ENCODE assay signal across 2 cellular contexts in genomic region chr12:32666510-32666909, GRCh38.
TF ChIP-seq lines count a peak whose summit lies in the region.

No MANE protein-coding gene starts in this region.

TF ChIP-seq in GM23338, 12 proteins besides CTCF, POLR2A, EP300 and RAD21:
- TF ChIP-seq ETS1 (IDR thresholded peaks at IDR 0.05) (no peak), EZH2 (IDR thresholded peaks at IDR 0.05; ENCODE audit: low read depth, unreplicated experiment) (no peak), EZH2phosphoT487 (IDR thresholded peaks at IDR 0.05; ENCODE audit: unreplicated experiment) (no peak), ZNF331 (CRISPR knock-in tag; IDR thresholded peaks at IDR 0.05; ENCODE audit: low read depth) (no peak), NANOG (IDR thresholded peaks at IDR 0.05; ENCODE audit: borderline replicate concordance) (no peak), JUNB (IDR thresholded peaks at IDR 0.05; ENCODE audit: unreplicated experiment) (no peak), REST (IDR thresholded peaks at IDR 0.05; ENCODE audit: unreplicated experiment) (no peak), ZNF114 (CRISPR knock-in tag; IDR thresholded peaks at IDR 0.05) (no peak), CREB1 (CRISPR knock-in tag; IDR thresholded peaks at IDR 0.05; ENCODE audit: low read depth) (no peak), ZNF462 (CRISPR knock-in tag; IDR thresholded peaks at IDR 0.05) (no peak), POLR2AphosphoS5 (IDR thresholded peaks at IDR 0.05; ENCODE audit: low read depth) (no peak), STAT1 (IDR thresholded peaks at IDR 0.05; ENCODE audit: unreplicated experiment) (no peak)

TF ChIP-seq in K562, 482 proteins besides CTCF, POLR2A, EP300 and RAD21:
- no peak for TF ChIP-seq HMG20A (CRISPR knock-in tag; conservative IDR thresholded peaks at IDR 0.05)
- TF ChIP-seq CHCHD3 (CRISPR knock-in tag; IDR thresholded peaks at IDR 0.05) = no peak
- TF ChIP-seq CBX3 (IDR thresholded peaks at IDR 0.05; ENCODE audit: borderline replicate concordance in 1 of 2, low read length in 2 of 2) = no peak
- TF ChIP-seq PKNOX1 (IDR thresholded peaks at IDR 0.05) = peak; percentile 62
- no peak for TF ChIP-seq KLF13 (tag; IDR thresholded peaks at IDR 0.05; ENCODE audit: borderline replicate concordance, low read depth)
- no peak for TF ChIP-seq TAF1 (IDR thresholded peaks at IDR 0.05; ENCODE audit: control insufficient read depth, extremely low read depth, insufficient read depth, low read length, severe bottlenecking)
- TF ChIP-seq PBX2 (CRISPR knock-in tag; IDR thresholded peaks at IDR 0.05; ENCODE audit: low read depth) = no peak
- peak; percentile 33; the same call in 1 of the 2 replicates for TF ChIP-seq PBX2 (tag; conservative IDR thresholded peaks at IDR 0.05; ENCODE audit: low read depth)
- TF ChIP-seq ZNF165 (CRISPR knock-in tag; IDR thresholded peaks at IDR 0.05; ENCODE audit: borderline replicate concordance) = no peak
- TF ChIP-seq NKRF (IDR thresholded peaks at IDR 0.05; ENCODE audit: borderline replicate concordance) = no peak
- no peak for TF ChIP-seq ATF3 (IDR thresholded peaks at IDR 0.05)
- no peak for TF ChIP-seq ATF3 (CRISPR knock-in tag; conservative IDR thresholded peaks at IDR 0.05)
